In genomic region chr1:162790303-162790984, GRCh38 we compare ENCODE assay signal across 8 cellular contexts. TPM values are rescaled to one million over a fixed set of nuclear protein-coding genes. Genes with fewer than 3 reads are reported as not detected.
DNase-seq lines count a peak whose midpoint lies in the region; TF ChIP-seq lines count a peak whose summit lies in the region.
"Not testable (repeated sequence)": the region's sequence is repeated elsewhere in the genome, so short reads cannot be mapped to it uniquely, and the experiment has no call there.

A gene with protein sequence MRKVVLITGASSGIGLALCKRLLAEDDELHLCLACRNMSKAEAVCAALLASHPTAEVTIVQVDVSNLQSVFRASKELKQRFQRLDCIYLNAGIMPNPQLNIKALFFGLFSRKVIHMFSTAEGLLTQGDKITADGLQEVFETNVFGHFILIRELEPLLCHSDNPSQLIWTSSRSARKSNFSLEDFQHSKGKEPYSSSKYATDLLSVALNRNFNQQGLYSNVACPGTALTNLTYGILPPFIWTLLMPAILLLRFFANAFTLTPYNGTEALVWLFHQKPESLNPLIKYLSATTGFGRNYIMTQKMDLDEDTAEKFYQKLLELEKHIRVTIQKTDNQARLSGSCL (plus strand): TSS chr1:162790702. CDS start chr1:162790801, 99 bp downstream.

- H3K4me1 ChIP-seq in neuron (ENCODE audit: insufficient read depth, low read length): not testable (repeated sequence)

- H3K4me3 ChIP-seq in HFF-Myc (replicated peaks; ENCODE audit: low read depth, low read length) (peak within 1 kb of the TSS; percentile 46), neuron (ENCODE audit: low read length) (peak within 1 kb of the TSS; percentile 60)

- DNase-seq in GF-D8 (lab: John Stamatoyannopoulos, UW) (peak; percentile 47), HFF-Myc (ENCODE audit: extremely low read depth, low read depth) (peak; percentile 39), MV-4-11 (lab: John Stamatoyannopoulos, UW) (peak; percentile 78), SK-N-DZ (ENCODE audit: low spot score) (peak; percentile 86), foreskin melanocyte (peak; percentile 35), stromal cell of bone marrow (ENCODE audit: low read depth) (peak; percentile 18)
- peak; percentile 51 for DNase-seq in activated gamma-delta T cell treated with anti-CD3 and anti-CD28 coated beads, Interleukin-2, amount 50 U/mL, for 16 hours (ENCODE audit: low read depth)

- peak within 1 kb of the TSS; percentile 54 for H2AFZ ChIP-seq in neuron (ENCODE audit: low read depth, low read length)

- H3K9me3 ChIP-seq in neuron (ENCODE audit: low read length): not testable (repeated sequence)

- peaks cover 11% of the 10 kb centered on the region for H3K36me3 ChIP-seq in neuron (ENCODE audit: insufficient read depth, low read length)

- TF ChIP-seq CTCF in HFF-Myc (IDR thresholded peaks at IDR 0.05; ENCODE audit: low read depth, low read length, missing control alignments): not testable (repeated sequence)

- not testable (repeated sequence) for H3K27me3 ChIP-seq in neuron (ENCODE audit: insufficient read depth, low read length)

RNA-seq across cellular contexts. Expression of the gene that starts here (rescaled TPM):
- 63.0 and 66.3 TPM in 2 replicates for polyA plus RNA-seq in SK-N-DZ (2014; cell fraction: cytosol; rRNA removed)
- polyA plus RNA-seq in SK-N-DZ (2014; cell fraction: nucleus; rRNA removed): 40.6 and 41.7 TPM in 2 replicates

Comparison
In these comparisons a context has a peak if more than half of its experiments do, and no peak if none do; other contexts are left out.
1. Peak in every context shown above with its lines: DNase-seq and H3K4me3 ChIP-seq.
2. DNase-seq: peak in every context shown above with its lines; median percentile 86 in SK-N-DZ; 78 in MV-4-11; 51 in activated gamma-delta T cell treated with anti-CD3 and anti-CD28 coated beads, Interleukin-2, amount 50 U/mL, for 16 hours; 47 in GF-D8; 39 in HFF-Myc; 35 in foreskin melanocyte; 18 in stromal cell of bone marrow.